ENCODE assay signal across 8 cellular contexts in genomic region chr3:12966847-12967750, GRCh38.
DNase-seq lines count a peak whose midpoint lies in the region; ATAC-seq, FAIRE-seq and TF ChIP-seq lines count a peak whose summit lies in the region.

No MANE protein-coding gene starts in this region.

- no peak for DNase-seq in AG04450 (ENCODE audit: low read depth, low spot score)
- DNase-seq in activated naive CD8-positive, alpha-beta T cell treated with anti-CD3 and anti-CD28 coated beads for 36 hours = no peak
- DNase-seq in small intestine = no peak
- DNase-seq in SHP77 (lab: John Stamatoyannopoulos, UW) = no peak
- no peak for DNase-seq in NCI-H1417 (lab: John Stamatoyannopoulos, UW)

- H3K9me3 Mint-ChIP-seq in activated naive CD8-positive, alpha-beta T cell treated with anti-CD3 and anti-CD28 coated beads for 36 hours = no peaks in the 10 kb centered on the region

- no peak for TF ChIP-seq CTCF in AG04450 (IDR thresholded peaks at IDR 0.05; ENCODE audit: low read depth, low read length)

- 4% methylated on average over 43 to 75 of the region's 75 CpGs for WGBS in small intestine, 3 donors

- no peaks in the 10 kb centered on the region for H3K27me3 Mint-ChIP-seq in activated naive CD8-positive, alpha-beta T cell treated with anti-CD3 and anti-CD28 coated beads for 36 hours

- ATAC-seq in GM19395 (IDR thresholded peaks at IDR 0.05; ENCODE audit: unreplicated experiment) (peak; percentile 18), HG03460 (IDR thresholded peaks at IDR 0.05; ENCODE audit: unreplicated experiment) (peak; percentile 6)

- H3K27me3 ChIP-seq in AG04450 (ENCODE audit: control insufficient read depth, insufficient read depth, low read length) (peaks cover 17% of the 10 kb centered on the region), small intestine (ENCODE audit: control insufficient read depth in 2 of 2, insufficient read depth in 2 of 2, low read length in 2 of 2) (no peaks in the 10 kb centered on the region)

- H3K36me3 ChIP-seq in small intestine (ENCODE audit: control insufficient read depth in 2 of 2, insufficient read depth in 2 of 2, low read length in 2 of 2) = no peaks in the 10 kb centered on the region

- CTCF ChIA-PET in AG04450 (lab: Charles Lee) = interaction anchor here (2.1 to 4.5 kb wide), 3 partner anchors 17 to 125 kb away, joined by 5 to 26 read pairs (median 11); partner anchors contain the start of gene RPL32

- no peak for FAIRE-seq in small intestine (lab: Jason Lieb, UNC)

- H3K27ac Mint-ChIP-seq in activated naive CD8-positive, alpha-beta T cell treated with anti-CD3 and anti-CD28 coated beads for 36 hours = no peak overlapping the region

- POLR2A ChIA-PET in AG04450 (lab: Yijun Ruan, JAX) = interaction anchor here (0.8 to 0.9 kb wide), 2 partner anchors 10 to 17 kb away, joined by 6 read pairs; no protein-coding TSS in a partner anchor

- peak overlapping the region; percentile 81 for H3K4me3 ChIP-seq in AG04450 (ENCODE audit: low read depth, low read length)
- H3K4me3 ChIP-seq in iPS-11a (ENCODE audit: low read depth, low read length) = peak overlapping the region; percentile 60
- H3K4me3 ChIP-seq in small intestine (ENCODE audit: low read depth in 1 of 2, low read length in 2 of 2) = peak overlapping the region; percentile 52 to 55

- H3K36me3 Mint-ChIP-seq in activated naive CD8-positive, alpha-beta T cell treated with anti-CD3 and anti-CD28 coated beads for 36 hours = peaks cover 1% of the 10 kb centered on the region

- H3K9me3 ChIP-seq in AG04450 (ENCODE audit: control insufficient read depth, insufficient read depth, low read length) (no peaks in the 10 kb centered on the region), small intestine (ENCODE audit: control insufficient read depth, low read depth) (no peaks in the 10 kb centered on the region)

- H3K27ac ChIP-seq in AG04450 (ENCODE audit: low read depth, low read length) = no peak overlapping the region
- peak overlapping the region in 1 of 2 donors; percentile 46 for H3K27ac ChIP-seq in small intestine (ENCODE audit: low read depth in 1 of 2, low read length in 1 of 2)

- peaks cover 61% of the 10 kb centered on the region for H3K4me1 Mint-ChIP-seq in activated naive CD8-positive, alpha-beta T cell treated with anti-CD3 and anti-CD28 coated beads for 36 hours

- H3K4me1 ChIP-seq in small intestine (ENCODE audit: control insufficient read depth in 2 of 2, insufficient read depth in 1 of 2, low read depth in 1 of 2, low read length in 1 of 2) = peaks cover 5 to 8% of the 10 kb centered on the region in 2 donors

- H3K4me3 Mint-ChIP-seq in activated naive CD8-positive, alpha-beta T cell treated with anti-CD3 and anti-CD28 coated beads for 36 hours = peak overlapping the region; percentile 80
